Comparison of ENCODE assay signal across 8 cellular contexts in genomic region chr14:82855912-82856381, GRCh38.
DNase-seq lines count a peak whose midpoint lies in the region; ATAC-seq and TF ChIP-seq lines count a peak whose summit lies in the region.

No MANE protein-coding gene starts in this region.

- H3K4me1 ChIP-seq in adrenal gland (replicated peaks in 1 of 2) (no peaks in the 10 kb centered on the region), transverse colon (no peaks in the 10 kb centered on the region), osteoblast (ENCODE audit: insufficient read depth, low read length) (no peaks in the 10 kb centered on the region), spleen (no peaks in the 10 kb centered on the region)

- no peaks in the 10 kb centered on the region for H3K79me2 ChIP-seq in osteoblast (ENCODE audit: insufficient read depth, low read length)

- H3K4me3 Mint-ChIP-seq in mesothelial cell of epicardium: no peak overlapping the region

- H3K9me3 ChIP-seq in adrenal gland (replicated peaks in 1 of 3) (no peaks in the 10 kb centered on the region), transverse colon (peaks cover 0 to 5% of the 10 kb centered on the region in 2 donors), osteoblast (ENCODE audit: low read depth, low read length) (no peaks in the 10 kb centered on the region), spleen (peaks cover 0 to under 1% (median 0%) of the 10 kb centered on the region in 8 donors)

- peak overlapping the region; percentile 18 for H3K27ac Mint-ChIP-seq in mesothelial cell of epicardium

- TF ChIP-seq POLR2A in adrenal gland (IDR thresholded peaks at IDR 0.05) (no peak), transverse colon (IDR thresholded peaks at IDR 0.05) (no peak), spleen (IDR thresholded peaks at IDR 0.05) (no peak)

- no peak overlapping the region for H3K27ac ChIP-seq in adrenal gland
- H3K27ac ChIP-seq in transverse colon: no peak overlapping the region
- no peak overlapping the region for H3K27ac ChIP-seq in osteoblast (ENCODE audit: low read depth, low read length)
- H3K27ac ChIP-seq in spleen: no peak overlapping the region

- DNase-seq in DMS79 treated with DMSO at 0.1 percent for 48 hours (lab: John Stamatoyannopoulos, UW) (peak; percentile 86), NCI-H1048 (lab: John Stamatoyannopoulos, UW) (peak; percentile 49), adrenal gland (no peak), mesothelial cell of epicardium (ENCODE audit: low spot score in 2 of 2, unreplicated experiment in 2 of 2) (peak in 1 of 2 experiments; percentile 20), transverse colon (no peak), osteoblast (ENCODE audit: insufficient read length, low spot score, missing footprints) (no peak), spleen (no peak)

- no peaks in the 10 kb centered on the region for H3K36me3 Mint-ChIP-seq in mesothelial cell of epicardium

- no peaks in the 10 kb centered on the region for H3K9me3 Mint-ChIP-seq in mesothelial cell of epicardium

- no peaks in the 10 kb centered on the region for H4K20me1 ChIP-seq in osteoblast (ENCODE audit: insufficient read depth, low read length)

- peaks cover 30% of the 10 kb centered on the region for H3K27me3 Mint-ChIP-seq in mesothelial cell of epicardium (ENCODE audit: low read depth)

- no peak overlapping the region for H3K4me2 ChIP-seq in osteoblast (ENCODE audit: insufficient read depth, low read length)

- TF ChIP-seq EP300 in transverse colon (IDR thresholded peaks at IDR 0.05; ENCODE audit: low read depth): no peak

- intact Hi-C loops in adrenal gland (cut with DNase I) (no loop called here), transverse colon (cut with DNase I; ENCODE audit: low total_unique reads) (no loop called here), spleen (cut with DNase I; ENCODE audit: low total_unique reads) (no loop called here)

- 11 to 33% (median 26%) methylated on average over 3 of the region's 3 CpGs for WGBS in adrenal gland, 4 donors
- 27 to 30% methylated on average over 3 of the region's 3 CpGs for WGBS in transverse colon (ENCODE audit: low coverage in 1 of 2), 2 donors
- 37 to 45% (median 43%) methylated on average over 3 of the region's 3 CpGs for WGBS in spleen, 5 donors

- in situ Hi-C loops in transverse colon (cut with MboI; ENCODE audit: low pct_ligation_motif_present in 1 of 4, low pct_unique_long_range_greater_than_20kb in 1 of 4, low sequenced_read_pairs in 3 of 4): no loop called here

- ATAC-seq in GM21390 (IDR thresholded peaks at IDR 0.05; ENCODE audit: unreplicated experiment): no peak

- H3K27me3 ChIP-seq in adrenal gland: no peaks in the 10 kb centered on the region
- H3K27me3 ChIP-seq in transverse colon: no peaks in the 10 kb centered on the region
- no peaks in the 10 kb centered on the region for H3K27me3 ChIP-seq in osteoblast (ENCODE audit: insufficient read depth, low read length)
- no peaks in the 10 kb centered on the region for H3K27me3 ChIP-seq in spleen (replicated peaks in 1 of 7)

- no peaks in the 10 kb centered on the region for H3K36me3 ChIP-seq in adrenal gland (replicated peaks in 1 of 2)
- H3K36me3 ChIP-seq in transverse colon: no peaks in the 10 kb centered on the region
- no peaks in the 10 kb centered on the region for H3K36me3 ChIP-seq in osteoblast (ENCODE audit: insufficient read depth, low read length)
- no peaks in the 10 kb centered on the region for H3K36me3 ChIP-seq in spleen

- no peak overlapping the region for H3K4me3 ChIP-seq in adrenal gland
- no peak overlapping the region for H3K4me3 ChIP-seq in transverse colon
- H3K4me3 ChIP-seq in osteoblast (ENCODE audit: insufficient read depth, low read length): no peak overlapping the region
- H3K4me3 ChIP-seq in spleen: no peak overlapping the region

- no peak overlapping the region for H2AFZ ChIP-seq in osteoblast (ENCODE audit: low read length)

- peaks cover 39% of the 10 kb centered on the region for H3K4me1 Mint-ChIP-seq in mesothelial cell of epicardium

- peak in 4 of 6 experiments; percentile 12 to 38 (median 28) for TF ChIP-seq CTCF in adrenal gland (IDR thresholded peaks at IDR 0.05)
- peak; percentile 91 for TF ChIP-seq CTCF in mesothelial cell of epicardium (IDR thresholded peaks at IDR 0.05; ENCODE audit: unreplicated experiment)
- TF ChIP-seq CTCF in transverse colon (IDR thresholded peaks at IDR 0.05): peak in 2 of 5 experiments; percentile 19 to 31
- TF ChIP-seq CTCF in osteoblast (IDR thresholded peaks at IDR 0.05; ENCODE audit: extremely low read depth, low read depth, low read length): no peak
- TF ChIP-seq CTCF in spleen (IDR thresholded peaks at IDR 0.05 in 8 of 11, conservative IDR thresholded peaks at IDR 0.05 in 3 of 11): peak in 2 of 11 experiments; percentile 9 to 39

Comparison
In these comparisons a context has a peak if more than half of its experiments do, and no peak if none do; other contexts are left out.
1. DNase-seq: peak in DMS79 treated with DMSO at 0.1 percent for 48 hours (single experiment) and NCI-H1048 (single experiment); none in adrenal gland (0 of 7), transverse colon (single experiment), osteoblast (single experiment) and spleen (single experiment).